1 cellular context compared by ENCODE assay signal in the genomic region with DNA sequence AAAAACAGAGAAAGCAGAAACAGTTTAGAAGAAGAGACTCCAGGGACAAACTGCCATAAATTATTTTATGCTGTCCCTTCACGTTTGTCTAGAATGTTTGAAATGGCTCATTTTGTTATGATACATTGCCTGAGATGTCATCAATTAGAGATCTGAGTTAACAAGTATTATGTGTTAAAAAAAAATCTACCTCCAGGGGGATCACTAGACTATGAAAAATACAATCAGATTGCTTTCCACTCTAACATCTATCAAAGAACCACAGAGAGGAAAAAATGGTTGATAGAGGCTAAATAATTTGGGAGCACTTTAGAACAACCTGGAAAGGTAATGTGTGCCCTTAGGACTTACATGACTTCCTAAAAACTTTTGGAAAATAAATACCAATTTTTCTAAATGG.
TF ChIP-seq lines count a peak whose summit lies in the region.

No MANE protein-coding gene starts in this region.

TF ChIP-seq in GM12878, 131 proteins besides CTCF, POLR2A, EP300 and RAD21:
- TF ChIP-seq, protein P1, sequence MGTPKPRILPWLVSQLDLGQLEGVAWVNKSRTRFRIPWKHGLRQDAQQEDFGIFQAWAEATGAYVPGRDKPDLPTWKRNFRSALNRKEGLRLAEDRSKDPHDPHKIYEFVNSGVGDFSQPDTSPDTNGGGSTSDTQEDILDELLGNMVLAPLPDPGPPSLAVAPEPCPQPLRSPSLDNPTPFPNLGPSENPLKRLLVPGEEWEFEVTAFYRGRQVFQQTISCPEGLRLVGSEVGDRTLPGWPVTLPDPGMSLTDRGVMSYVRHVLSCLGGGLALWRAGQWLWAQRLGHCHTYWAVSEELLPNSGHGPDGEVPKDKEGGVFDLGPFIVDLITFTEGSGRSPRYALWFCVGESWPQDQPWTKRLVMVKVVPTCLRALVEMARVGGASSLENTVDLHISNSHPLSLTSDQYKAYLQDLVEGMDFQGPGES (IDR thresholded peaks at IDR 0.05) = no peak
- TF ChIP-seq HDGF (IDR thresholded peaks at IDR 0.05) (no peak), YBX1 (IDR thresholded peaks at IDR 0.05) (no peak), SUPT20H (IDR thresholded peaks at IDR 0.05; ENCODE audit: borderline replicate concordance, control insufficient read depth, low read depth, low read length) (no peak), PAX5 (IDR thresholded peaks at IDR 0.05; ENCODE audit: borderline replicate concordance, low read depth, low read length) (no peak), ZNF622 (IDR thresholded peaks at IDR 0.05) (no peak), SP1 (IDR thresholded peaks at IDR 0.05; ENCODE audit: low read depth, low read length) (no peak), KDM1A (IDR thresholded peaks at IDR 0.05; ENCODE audit: borderline replicate concordance) (no peak), SMARCA5 (IDR thresholded peaks at IDR 0.05) (no peak), NRF1 (conservative IDR thresholded peaks at IDR 0.05; ENCODE audit: low read depth, low read length) (no peak), NFXL1 (IDR thresholded peaks at IDR 0.05; ENCODE audit: borderline replicate concordance) (no peak), YY1 (IDR thresholded peaks at IDR 0.05; ENCODE audit: low read depth, low read length) (no peak)
- TF ChIP-seq, protein P2, sequence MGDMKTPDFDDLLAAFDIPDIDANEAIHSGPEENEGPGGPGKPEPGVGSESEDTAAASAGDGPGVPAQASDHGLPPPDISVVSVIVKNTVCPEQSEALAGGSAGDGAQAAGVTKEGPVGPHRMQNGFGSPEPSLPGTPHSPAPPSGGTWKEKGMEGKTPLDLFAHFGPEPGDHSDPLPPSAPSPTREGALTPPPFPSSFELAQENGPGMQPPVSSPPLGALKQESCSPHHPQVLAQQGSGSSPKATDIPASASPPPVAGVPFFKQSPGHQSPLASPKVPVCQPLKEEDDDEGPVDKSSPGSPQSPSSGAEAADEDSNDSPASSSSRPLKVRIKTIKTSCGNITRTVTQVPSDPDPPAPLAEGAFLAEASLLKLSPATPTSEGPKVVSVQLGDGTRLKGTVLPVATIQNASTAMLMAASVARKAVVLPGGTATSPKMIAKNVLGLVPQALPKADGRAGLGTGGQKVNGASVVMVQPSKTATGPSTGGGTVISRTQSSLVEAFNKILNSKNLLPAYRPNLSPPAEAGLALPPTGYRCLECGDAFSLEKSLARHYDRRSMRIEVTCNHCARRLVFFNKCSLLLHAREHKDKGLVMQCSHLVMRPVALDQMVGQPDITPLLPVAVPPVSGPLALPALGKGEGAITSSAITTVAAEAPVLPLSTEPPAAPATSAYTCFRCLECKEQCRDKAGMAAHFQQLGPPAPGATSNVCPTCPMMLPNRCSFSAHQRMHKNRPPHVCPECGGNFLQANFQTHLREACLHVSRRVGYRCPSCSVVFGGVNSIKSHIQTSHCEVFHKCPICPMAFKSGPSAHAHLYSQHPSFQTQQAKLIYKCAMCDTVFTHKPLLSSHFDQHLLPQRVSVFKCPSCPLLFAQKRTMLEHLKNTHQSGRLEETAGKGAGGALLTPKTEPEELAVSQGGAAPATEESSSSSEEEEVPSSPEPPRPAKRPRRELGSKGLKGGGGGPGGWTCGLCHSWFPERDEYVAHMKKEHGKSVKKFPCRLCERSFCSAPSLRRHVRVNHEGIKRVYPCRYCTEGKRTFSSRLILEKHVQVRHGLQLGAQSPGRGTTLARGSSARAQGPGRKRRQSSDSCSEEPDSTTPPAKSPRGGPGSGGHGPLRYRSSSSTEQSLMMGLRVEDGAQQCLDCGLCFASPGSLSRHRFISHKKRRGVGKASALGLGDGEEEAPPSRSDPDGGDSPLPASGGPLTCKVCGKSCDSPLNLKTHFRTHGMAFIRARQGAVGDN (IDR thresholded peaks at IDR 0.05) = no peak
- TF ChIP-seq, protein P3, sequence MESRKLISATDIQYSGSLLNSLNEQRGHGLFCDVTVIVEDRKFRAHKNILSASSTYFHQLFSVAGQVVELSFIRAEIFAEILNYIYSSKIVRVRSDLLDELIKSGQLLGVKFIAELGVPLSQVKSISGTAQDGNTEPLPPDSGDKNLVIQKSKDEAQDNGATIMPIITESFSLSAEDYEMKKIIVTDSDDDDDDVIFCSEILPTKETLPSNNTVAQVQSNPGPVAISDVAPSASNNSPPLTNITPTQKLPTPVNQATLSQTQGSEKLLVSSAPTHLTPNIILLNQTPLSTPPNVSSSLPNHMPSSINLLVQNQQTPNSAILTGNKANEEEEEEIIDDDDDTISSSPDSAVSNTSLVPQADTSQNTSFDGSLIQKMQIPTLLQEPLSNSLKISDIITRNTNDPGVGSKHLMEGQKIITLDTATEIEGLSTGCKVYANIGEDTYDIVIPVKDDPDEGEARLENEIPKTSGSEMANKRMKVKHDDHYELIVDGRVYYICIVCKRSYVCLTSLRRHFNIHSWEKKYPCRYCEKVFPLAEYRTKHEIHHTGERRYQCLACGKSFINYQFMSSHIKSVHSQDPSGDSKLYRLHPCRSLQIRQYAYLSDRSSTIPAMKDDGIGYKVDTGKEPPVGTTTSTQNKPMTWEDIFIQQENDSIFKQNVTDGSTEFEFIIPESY (IDR thresholded peaks at IDR 0.05) = no peak
- TF ChIP-seq, protein P4, sequence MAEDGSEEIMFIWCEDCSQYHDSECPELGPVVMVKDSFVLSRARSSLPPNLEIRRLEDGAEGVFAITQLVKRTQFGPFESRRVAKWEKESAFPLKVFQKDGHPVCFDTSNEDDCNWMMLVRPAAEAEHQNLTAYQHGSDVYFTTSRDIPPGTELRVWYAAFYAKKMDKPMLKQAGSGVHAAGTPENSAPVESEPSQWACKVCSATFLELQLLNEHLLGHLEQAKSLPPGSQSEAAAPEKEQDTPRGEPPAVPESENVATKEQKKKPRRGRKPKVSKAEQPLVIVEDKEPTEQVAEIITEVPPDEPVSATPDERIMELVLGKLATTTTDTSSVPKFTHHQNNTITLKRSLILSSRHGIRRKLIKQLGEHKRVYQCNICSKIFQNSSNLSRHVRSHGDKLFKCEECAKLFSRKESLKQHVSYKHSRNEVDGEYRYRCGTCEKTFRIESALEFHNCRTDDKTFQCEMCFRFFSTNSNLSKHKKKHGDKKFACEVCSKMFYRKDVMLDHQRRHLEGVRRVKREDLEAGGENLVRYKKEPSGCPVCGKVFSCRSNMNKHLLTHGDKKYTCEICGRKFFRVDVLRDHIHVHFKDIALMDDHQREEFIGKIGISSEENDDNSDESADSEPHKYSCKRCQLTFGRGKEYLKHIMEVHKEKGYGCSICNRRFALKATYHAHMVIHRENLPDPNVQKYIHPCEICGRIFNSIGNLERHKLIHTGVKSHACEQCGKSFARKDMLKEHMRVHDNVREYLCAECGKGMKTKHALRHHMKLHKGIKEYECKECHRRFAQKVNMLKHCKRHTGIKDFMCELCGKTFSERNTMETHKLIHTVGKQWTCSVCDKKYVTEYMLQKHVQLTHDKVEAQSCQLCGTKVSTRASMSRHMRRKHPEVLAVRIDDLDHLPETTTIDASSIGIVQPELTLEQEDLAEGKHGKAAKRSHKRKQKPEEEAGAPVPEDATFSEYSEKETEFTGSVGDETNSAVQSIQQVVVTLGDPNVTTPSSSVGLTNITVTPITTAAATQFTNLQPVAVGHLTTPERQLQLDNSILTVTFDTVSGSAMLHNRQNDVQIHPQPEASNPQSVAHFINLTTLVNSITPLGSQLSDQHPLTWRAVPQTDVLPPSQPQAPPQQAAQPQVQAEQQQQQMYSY (CRISPR knock-in tag; IDR thresholded peaks at IDR 0.05) = no peak
